Comparison of ENCODE assay signal across 21 cellular contexts in the genomic region with DNA sequence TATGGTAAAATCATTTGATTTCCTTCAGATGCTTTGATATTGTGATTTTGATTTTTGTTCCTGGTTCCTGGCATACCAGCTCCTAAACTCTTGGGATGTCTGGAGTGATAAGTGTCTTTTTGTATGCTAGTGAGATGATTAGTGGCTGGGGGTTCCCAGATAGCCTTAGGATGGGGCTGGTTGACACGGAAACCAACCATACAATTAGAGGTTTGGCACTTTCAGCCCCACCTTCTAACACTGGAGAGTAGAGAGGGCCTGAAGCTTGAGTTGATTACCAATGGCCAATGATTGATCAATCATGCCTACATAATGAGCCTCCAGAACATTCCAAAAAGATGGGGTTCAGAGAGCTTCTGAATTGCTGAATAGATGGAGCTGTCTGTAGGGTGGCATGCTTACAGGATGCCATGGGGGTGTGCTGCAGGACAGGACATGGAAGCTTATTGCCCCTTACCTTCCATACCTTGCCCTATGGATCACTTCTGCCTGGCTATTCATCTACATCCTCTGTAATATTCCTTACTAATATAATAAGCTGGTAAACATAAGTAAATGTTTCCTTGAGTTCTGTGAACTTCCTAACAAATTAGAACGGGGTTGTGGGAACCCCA. TPM values are rescaled to one million over a fixed set of nuclear protein-coding genes. Genes with fewer than 3 reads are reported as not detected.
"Had no signal": no experiment of that assay in that cellular context is flagged by ENCODE, and none has a peak within 500 bp of the region (broad histone marks: within the 10 kb centered on the region; RNA-seq: fewer than 3 reads in every experiment).

No MANE protein-coding gene starts in this region.

- H3K4me3 ChIP-seq: ascending aorta, breast epithelium, gastrocnemius medialis, pancreas, stomach, testis, upper lobe of right lung had no signal

- H3K36me3 Mint-ChIP-seq: naive B cell had no signal

- H3K27ac Mint-ChIP-seq: activated naive CD8-positive, alpha-beta T cell treated with anti-CD3 and anti-CD28 coated beads, Interleukin-2, amount 50 U/mL, for 24 hours; naive B cell had no signal

- H3K4me3 Mint-ChIP-seq: activated naive CD8-positive, alpha-beta T cell treated with anti-CD3 and anti-CD28 coated beads, Interleukin-2, amount 50 U/mL, for 24 hours; naive B cell had no signal

- H3K27me3 ChIP-seq: ascending aorta, breast epithelium, gastrocnemius medialis, pancreas, stomach, testis, upper lobe of right lung had no signal

- H3K4me1 ChIP-seq: ascending aorta, breast epithelium, gastrocnemius medialis, pancreas, stomach, testis, upper lobe of right lung had no signal

- DNase-seq: activated CD4-positive, alpha-beta T cell treated with anti-CD3 and anti-CD28 coated beads, Interleukin-2, amount 50 U/mL, for 1 hour; activated CD8-positive, alpha-beta memory T cell treated with anti-CD3 and anti-CD28 coated beads for 24 hours; activated naive CD4-positive, alpha-beta T cell; activated naive CD8-positive, alpha-beta T cell treated with anti-CD3 and anti-CD28 coated beads, Interleukin-2, amount 50 U/mL, for 24 hours; dermis blood vessel endothelial cell; gastrocnemius medialis; mammary epithelial cell; naive B cell; pancreas; stimulated activated CD4-positive, alpha-beta T cell treated with anti-CD3 and anti-CD28 coated beads, Interleukin-12 subunit alpha, Interleukin-12 subunit beta, amount 100 ng/mL, for 4 hours; stimulated activated CD4-positive, alpha-beta T cell treated with anti-CD3 and anti-CD28 coated beads, Interleukin-2, amount 100 ng/mL, for 24 hours; stomach; T-helper 2 cell; testis; upper lobe of right lung had no signal

- H3K9me3 ChIP-seq: ascending aorta, breast epithelium, gastrocnemius medialis, pancreas, stomach, testis, upper lobe of right lung had no signal

- H3K4me1 Mint-ChIP-seq: activated naive CD8-positive, alpha-beta T cell treated with anti-CD3 and anti-CD28 coated beads, Interleukin-2, amount 50 U/mL, for 24 hours; naive B cell had no signal

- ATAC-seq: activated naive CD8-positive, alpha-beta T cell treated with anti-CD3 and anti-CD28 coated beads, Interleukin-2, amount 50 U/mL, for 24 hours; gastrocnemius medialis; left lobe of liver; pancreas; upper lobe of right lung had no signal

- H3K9me3 Mint-ChIP-seq: activated naive CD8-positive, alpha-beta T cell treated with anti-CD3 and anti-CD28 coated beads, Interleukin-2, amount 50 U/mL, for 24 hours; naive B cell had no signal

- H3K36me3 ChIP-seq: ascending aorta, breast epithelium, gastrocnemius medialis, pancreas, stomach, upper lobe of right lung had no signal

- H3K27ac ChIP-seq: ascending aorta, breast epithelium, gastrocnemius medialis, pancreas, stomach, testis, upper lobe of right lung had no signal

RNA-seq across cellular contexts. Expression of gene RNF112, which starts 22.8 kb away (rescaled TPM):
- total RNA-seq: mammary epithelial cell had no signal
- polyA plus RNA-seq: mammary epithelial cell had no signal

RNA-seq across cellular contexts. Expression of gene MFAP4, which starts 46.8 kb away (rescaled TPM):
- total RNA-seq: dermis blood vessel endothelial cell, epithelial cell of proximal tubule, mononuclear cell had no signal
- polyA plus RNA-seq: keratinocyte, mammary epithelial cell had no signal
